ENCODE assay signal across 15 cellular contexts in genomic region chr15:57297630-57298029, GRCh38.
DNase-seq lines count a peak whose midpoint lies in the region; ATAC-seq, FAIRE-seq and TF ChIP-seq lines count a peak whose summit lies in the region.
"Had no signal": no experiment of that assay in that cellular context is flagged by ENCODE, and none has a peak within 500 bp of the region (broad histone marks: within the 10 kb centered on the region; RNA-seq: fewer than 3 reads in every experiment).

No MANE protein-coding gene starts in this region.

- H3K79me2 ChIP-seq in H9 (ENCODE audit: insufficient read depth, low read length) (no peaks in the 10 kb centered on the region), K562 (ENCODE audit: control insufficient read depth, insufficient read depth, low read length) (no peaks in the 10 kb centered on the region), neural progenitor cell (ENCODE audit: low read depth) (no peaks in the 10 kb centered on the region)

- no peak overlapping the region for H2AK5ac ChIP-seq in H9 (ENCODE audit: insufficient read length, low read length)

- H2BK12ac ChIP-seq in H9 (ENCODE audit: insufficient read length, low read depth, low read length): no peak overlapping the region

- no peak overlapping the region for H3K23ac ChIP-seq in H9 (ENCODE audit: insufficient read length, low read depth, low read length)

- no peak overlapping the region for H2BK15ac ChIP-seq in H9 (ENCODE audit: low read depth, low read length)

- BruUV-seq in K562 (replicated peaks; lab: Mats Ljungman, UMichigan): no TSS peak

- peak overlapping the region in 2 of 3 experiments; percentile 29 to 59; a peak in 1 of 7 replicates for H3K27ac Mint-ChIP-seq in H9
- peak overlapping the region; percentile 81 for H3K27ac Mint-ChIP-seq in neural progenitor cell
- H3K27ac Mint-ChIP-seq in mesothelial cell of epicardium: no peak overlapping the region

- in situ Hi-C loops in K562 (cut with MboI): no loop called here

- CTCF ChIA-PET in A549 (lab: Yijun Ruan, JAX) (interaction anchor here (1.9 to 4.9 kb wide), 3 partner anchors 9 to 806 kb away, joined by 6 to 36 read pairs (median 7); no protein-coding TSS in a partner anchor), K562 (lab: Yijun Ruan, JAX; ENCODE audit: low intra/inter-chr PET ratio) (no interaction called here)

- no peak overlapping the region for H3K4ac ChIP-seq in H9 (ENCODE audit: low read depth, low read length)

- intact Hi-C loops in K562 (cut with micrococcal nuclease): no loop called here

- TF ChIP-seq RAD21 in A549 (conservative IDR thresholded peaks at IDR 0.05 in 1 of 2, IDR thresholded peaks at IDR 0.05 in 1 of 2) (no peak), K562 (CRISPR knock-in tag; conservative IDR thresholded peaks at IDR 0.05 in 1 of 2, IDR thresholded peaks at IDR 0.05 in 1 of 2) (no peak)

- H3K36me3 Mint-ChIP-seq in H9 (ENCODE audit: insufficient read depth in 1 of 3, low read depth in 3 of 3) (no peaks in the 10 kb centered on the region), neural progenitor cell (peaks cover 21% of the 10 kb centered on the region), mesothelial cell of epicardium (peaks cover 13% of the 10 kb centered on the region)

- TF ChIP-seq CTCF in A549 (IDR thresholded peaks at IDR 0.05): no peak
- no peak for TF ChIP-seq CTCF in H9 (conservative IDR thresholded peaks at IDR 0.05)
- no peak for TF ChIP-seq CTCF in K562 (IDR thresholded peaks at IDR 0.05 in 2 of 3, conservative IDR thresholded peaks at IDR 0.05 in 1 of 3; ENCODE audit: insufficient read depth in 2 of 3, low read depth in 1 of 3, low read length in 3 of 3)
- no peak for TF ChIP-seq CTCF in neural progenitor cell (IDR thresholded peaks at IDR 0.05)
- TF ChIP-seq CTCF in mesothelial cell of epicardium (IDR thresholded peaks at IDR 0.05; ENCODE audit: unreplicated experiment): no peak

- H3K27me3 Mint-ChIP-seq in H9 (ENCODE audit: low read depth) (no peaks in the 10 kb centered on the region), neural progenitor cell (ENCODE audit: insufficient read depth, low read depth) (peaks cover 10% of the 10 kb centered on the region), mesothelial cell of epicardium (ENCODE audit: low read depth) (no peaks in the 10 kb centered on the region)
- H3K27me3 Mint-ChIP-seq: CD4-positive, alpha-beta memory T cell had no signal

- H3K23me2 ChIP-seq in H9 (ENCODE audit: insufficient read length, low read depth, low read length, poor library complexity, severe bottlenecking): no peaks in the 10 kb centered on the region

- H3K4me3 ChIP-seq in A549 (no peak overlapping the region), K562 (no peak overlapping the region), neural progenitor cell (no peak overlapping the region)

- no peak overlapping the region for H3T11ph ChIP-seq in H9 (ENCODE audit: low read length)

- H3K4me3 Mint-ChIP-seq in H9 (no peak overlapping the region), neural progenitor cell (no peak overlapping the region), mesothelial cell of epicardium (no peak overlapping the region)
- H3K4me3 Mint-ChIP-seq: CD4-positive, alpha-beta memory T cell had no signal

- peaks cover 2% of the 10 kb centered on the region for H3F3A ChIP-seq in neural progenitor cell (ENCODE audit: low read depth)

- H2AFZ ChIP-seq in H9 (ENCODE audit: low read length): no peak overlapping the region
- no peak overlapping the region for H2AFZ ChIP-seq in K562 (ENCODE audit: low read depth, low read length)
- no peak overlapping the region for H2AFZ ChIP-seq in neural progenitor cell (replicated peaks)

- no peak overlapping the region for H3K18ac ChIP-seq in H9 (ENCODE audit: insufficient read length, low read depth, low read length)

- H3K27me3 ChIP-seq in H9 (ENCODE audit: insufficient read depth, low read length): no peaks in the 10 kb centered on the region
- H3K27me3 ChIP-seq in K562 (ENCODE audit: control insufficient read depth in 2 of 2, insufficient read depth in 2 of 2, low read length in 2 of 2): no peaks in the 10 kb centered on the region
- no peaks in the 10 kb centered on the region for H3K27me3 ChIP-seq in neural progenitor cell

- TF ChIP-seq POLR2A in A549 (IDR thresholded peaks at IDR 0.05; ENCODE audit: low read length): no peak
- TF ChIP-seq POLR2A in K562 (conservative IDR thresholded peaks at IDR 0.05): no peak

- no peak overlapping the region for H4K5ac ChIP-seq in H9 (ENCODE audit: insufficient read length, low read depth, low read length)

- no peak overlapping the region for H4K91ac ChIP-seq in H9 (ENCODE audit: insufficient read length, low read depth, low read length)

- no peak overlapping the region for H4K8ac ChIP-seq in H9 (replicated peaks; ENCODE audit: insufficient read length, low read depth, low read length)

- no peak overlapping the region for H3K56ac ChIP-seq in H9 (ENCODE audit: insufficient read length, low read depth, low read length)

- POLR2A ChIA-PET in A549 (lab: Yijun Ruan, JAX) (no interaction called here), K562 (lab: Yijun Ruan, JAX) (interaction anchor here (0.9 kb wide), 1 partner anchor 9 kb away, joined by 3 read pairs; no protein-coding TSS in a partner anchor)

- no peaks in the 10 kb centered on the region for H4K20me1 ChIP-seq in H9 (ENCODE audit: control insufficient read depth, insufficient read depth, insufficient read length)
- H4K20me1 ChIP-seq in K562 (replicated peaks; ENCODE audit: control insufficient read depth, insufficient read depth, low read length): no peaks in the 10 kb centered on the region
- H4K20me1 ChIP-seq in neural progenitor cell (ENCODE audit: low read depth): no peaks in the 10 kb centered on the region

- no peak overlapping the region for H2BK5ac ChIP-seq in H9 (ENCODE audit: insufficient read length, low read length)

- no peak for DNase-seq in A549 (ENCODE audit: low read depth in 1 of 2, low spot score in 1 of 2)
- no peak for DNase-seq in H9
- DNase-seq in K562 (ENCODE audit: extremely low read depth in 1 of 4, low spot score in 3 of 4): no peak
- DNase-seq in neural progenitor cell (ENCODE audit: low spot score): no peak
- DNase-seq in mesothelial cell of epicardium (ENCODE audit: low spot score in 2 of 2, unreplicated experiment in 2 of 2): no peak
- DNase-seq: CD4-positive, alpha-beta memory T cell; GF-D8; H7; NCI-H2107; NCI-H226; NCI-H526 treated with DMSO at 0.1 percent for 48 hours; NK-92 treated with Interleukin-12 subunit alpha and Interleukin-12 subunit beta, amount 100 ng/mL, for 24 hours had no signal

- TF ChIP-seq EP300 in A549 (IDR thresholded peaks at IDR 0.05) (no peak), K562 (IDR thresholded peaks at IDR 0.05; ENCODE audit: low read length) (no peak)

- H3K79me1 ChIP-seq in H9 (ENCODE audit: insufficient read depth, low read depth, low read length, poor library complexity, severe bottlenecking): no peaks in the 10 kb centered on the region

- H3K9me3 ChIP-seq in A549 (no peaks in the 10 kb centered on the region), H9 (ENCODE audit: control insufficient read depth, low read depth, low read length) (no peaks in the 10 kb centered on the region), K562 (replicated peaks; ENCODE audit: control insufficient read depth, insufficient read depth, low read depth, low read length) (no peaks in the 10 kb centered on the region), neural progenitor cell (ENCODE audit: low read depth) (no peaks in the 10 kb centered on the region)

- no peak overlapping the region for H3K14ac ChIP-seq in H9 (ENCODE audit: insufficient read depth, low read length)

- H2BK120ac ChIP-seq in H9 (ENCODE audit: low read depth, low read length, poor library complexity, severe bottlenecking): no peak overlapping the region

- H3K9me3 Mint-ChIP-seq in H9: no peaks in the 10 kb centered on the region
- peaks cover 3% of the 10 kb centered on the region for H3K9me3 Mint-ChIP-seq in neural progenitor cell
- H3K9me3 Mint-ChIP-seq in mesothelial cell of epicardium: peaks cover 7% of the 10 kb centered on the region

- H3K4me1 Mint-ChIP-seq in H9 (peaks cover 20 to 23% of the 10 kb centered on the region in 2 experiments), neural progenitor cell (peaks cover 14% of the 10 kb centered on the region), mesothelial cell of epicardium (peaks cover 25% of the 10 kb centered on the region)

- H3K9ac ChIP-seq in H9 (ENCODE audit: extremely low read depth, insufficient read length, low read length) (no peak overlapping the region), K562 (ENCODE audit: insufficient read depth in 1 of 2, low read depth in 2 of 2, low read length in 2 of 2) (no peak overlapping the region), neural progenitor cell (no peak overlapping the region)

- 86% methylated on average over 6 of the region's 6 CpGs for WGBS in A549 (ENCODE audit: missing lambda C conversion rate)
- WGBS in H9 (ENCODE audit: extremely low coverage, insufficient read length, low lambda C conversion rate): no CpG with 5 or more reads among the region's 6 CpGs
- WGBS in K562 (ENCODE audit: insufficient coverage, low coverage, missing lambda C conversion rate): 74% methylated on average over 6 of the region's 6 CpGs

- ATAC-seq in A549 (no peak), K562 (no peak), GM18498 (IDR thresholded peaks at IDR 0.05; ENCODE audit: unreplicated experiment) (no peak), GM18909 (IDR thresholded peaks at IDR 0.05; ENCODE audit: poor library complexity, unreplicated experiment) (no peak)

- H3K4me1 ChIP-seq in A549: no peaks in the 10 kb centered on the region
- H3K4me1 ChIP-seq in H9 (ENCODE audit: insufficient read depth, low read length): peaks cover 7% of the 10 kb centered on the region; the same call in 1 of the 2 replicates
- peaks cover 0 to 5% of the 10 kb centered on the region in 2 experiments; a peak in 2 of 5 replicates for H3K4me1 ChIP-seq in K562 (replicated peaks in 1 of 2; ENCODE audit: control insufficient read depth in 2 of 2, insufficient read depth in 2 of 2, low read length in 2 of 2)
- peaks cover 9% of the 10 kb centered on the region for H3K4me1 ChIP-seq in neural progenitor cell

- H3K4me2 ChIP-seq in A549 (no peak overlapping the region), H9 (ENCODE audit: insufficient read depth, insufficient read length, low read length) (no peak overlapping the region), K562 (ENCODE audit: insufficient read depth, low read length) (no peak overlapping the region), neural progenitor cell (no peak overlapping the region)

- H3K9me1 ChIP-seq in K562 (ENCODE audit: control insufficient read depth, insufficient read depth, low read length): no peaks in the 10 kb centered on the region

- no peak overlapping the region for H2BK20ac ChIP-seq in H9 (ENCODE audit: low read depth, low read length, poor library complexity, severe bottlenecking)

- FAIRE-seq in A549 (lab: Jason Lieb, UNC) (no peak), K562 (lab: Jason Lieb, UNC) (no peak)
- FAIRE-seq: D721Med had no signal

- no peak overlapping the region for H3K27ac ChIP-seq in A549
- no peak overlapping the region for H3K27ac ChIP-seq in H9 (ENCODE audit: insufficient read length, low read depth, low read length)
- no peak overlapping the region for H3K27ac ChIP-seq in K562 (ENCODE audit: extremely low read depth, low read depth, low read length)
- H3K27ac ChIP-seq in neural progenitor cell: no peak overlapping the region

- H3K36me3 ChIP-seq in K562 (ENCODE audit: control insufficient read depth, insufficient read depth, low read length): no peaks in the 10 kb centered on the region
- H3K36me3 ChIP-seq in neural progenitor cell: no peaks in the 10 kb centered on the region

Comparison
In these comparisons a context has a peak if more than half of its experiments do, and no peak if none do; other contexts are left out.
1. Of the 35 proteins assayed by ChIP-seq in both K562 and A549: peak only in K562: none; only in A549: none; in both: ZFP36; in neither: 34.